In genomic region chr15:65663521-65663920, GRCh38 we compare ENCODE assay signal across 24 cellular contexts. TPM values are rescaled to one million over a fixed set of nuclear protein-coding genes. Genes with fewer than 3 reads are reported as not detected.
DNase-seq lines count a peak whose midpoint lies in the region; ATAC-seq, FAIRE-seq and TF ChIP-seq lines count a peak whose summit lies in the region.
"Had no signal": no experiment of that assay in that cellular context is flagged by ENCODE, and none has a peak within 500 bp of the region (broad histone marks: within the 10 kb centered on the region; RNA-seq: fewer than 3 reads in every experiment).

No MANE protein-coding gene starts in this region.

- TF ChIP-seq EP300 in GM12878 (IDR thresholded peaks at IDR 0.05; ENCODE audit: borderline replicate concordance in 1 of 2, control insufficient read depth in 1 of 2, low read depth in 2 of 2, low read length in 2 of 2), result no peak

- TF ChIP-seq CTCF in BE2C (IDR thresholded peaks at IDR 0.05; ENCODE audit: low read depth, low read length) (no peak), GM12878 (IDR thresholded peaks at IDR 0.05 in 2 of 3, conservative IDR thresholded peaks at IDR 0.05 in 1 of 3; ENCODE audit: control insufficient read depth in 2 of 3, extremely low read depth in 1 of 3, insufficient read depth in 1 of 3, low read depth in 3 of 3, low read length in 3 of 3) (no peak), foreskin keratinocyte (conservative IDR thresholded peaks at IDR 0.05) (no peak), lower lobe of right lung (IDR thresholded peaks at IDR 0.05) (no peak), heart right ventricle (IDR thresholded peaks at IDR 0.05) (no peak)

- POLR2A ChIA-PET in GM12878 (lab: Charles Lee), result no interaction called here

- H3K36me3 ChIP-seq in BE2C (peaks cover 12% of the 10 kb centered on the region), GM12878 (ENCODE audit: control insufficient read depth in 2 of 2, insufficient read depth in 2 of 2, low read length in 1 of 2) (peaks cover 5 to 16% of the 10 kb centered on the region in 2 experiments), lower lobe of right lung (peaks cover 100% of the 10 kb centered on the region), heart right ventricle (peaks cover 0 to 100% (median 35%) of the 10 kb centered on the region in 9 donors)

- RAD21 ChIA-PET in GM12878 (lab: Charles Lee; ENCODE audit: unreplicated experiment), result interaction anchor here (0.9 to 1.2 kb wide), 3 partner anchors 21 to 173 kb away, joined by 3 to 4 read pairs (median 4); no protein-coding TSS in a partner anchor

- no peaks in the 10 kb centered on the region for H4K20me1 ChIP-seq in GM12878 (ENCODE audit: control insufficient read depth, insufficient read depth)

- no peak overlapping the region for H3K9ac ChIP-seq in GM12878 (ENCODE audit: control insufficient read depth, insufficient read depth, low read length)

- no peak overlapping the region for H2AFZ ChIP-seq in GM12878 (ENCODE audit: control insufficient read depth, low read depth, low read length)

- no peaks in the 10 kb centered on the region for H3K9me3 ChIP-seq in BE2C
- H3K9me3 ChIP-seq in GM12878 (replicated peaks; ENCODE audit: control insufficient read depth, insufficient read depth, low read length), result no peaks in the 10 kb centered on the region
- H3K9me3 ChIP-seq in lower lobe of right lung, result no peaks in the 10 kb centered on the region
- no peaks in the 10 kb centered on the region for H3K9me3 ChIP-seq in heart right ventricle
- H3K9me3 ChIP-seq: heart left ventricle, pancreas had no signal

- FAIRE-seq in GM12878 (lab: Jason Lieb, UNC), result no peak
- FAIRE-seq: pancreas had no signal

- intact Hi-C loops in GM12878 (cut with micrococcal nuclease; ENCODE audit: unreplicated experiment), result no loop called here
- intact Hi-C loops in lower lobe of right lung (cut with DNase I), result no loop called here
- intact Hi-C loops in heart right ventricle (cut with DNase I), result no loop called here

- no peaks in the 10 kb centered on the region for H3K27me3 ChIP-seq in BE2C
- no peaks in the 10 kb centered on the region for H3K27me3 ChIP-seq in GM12878 (replicated peaks in 1 of 2; ENCODE audit: control insufficient read depth in 2 of 2, insufficient read depth in 2 of 2, low read length in 1 of 2)
- no peaks in the 10 kb centered on the region for H3K27me3 ChIP-seq in foreskin keratinocyte
- H3K27me3 ChIP-seq in lower lobe of right lung (ENCODE audit: low read depth), result no peaks in the 10 kb centered on the region
- H3K27me3 ChIP-seq in heart right ventricle, result no peaks in the 10 kb centered on the region
- H3K27me3 ChIP-seq: heart left ventricle, pancreas had no signal

- TF ChIP-seq RAD21 in GM12878 (IDR thresholded peaks at IDR 0.05; ENCODE audit: insufficient read depth, low read depth, low read length), result no peak

- H3K4me3 ChIP-seq in BE2C (ENCODE audit: low read depth, low read length) (no peak overlapping the region), GM12878 (no peak overlapping the region), lower lobe of right lung (no peak overlapping the region), heart right ventricle (no peak overlapping the region)
- H3K4me3 ChIP-seq: coronary artery, heart left ventricle, lung, pancreas had no signal

- DNase-seq in BE2C (peak; percentile 23), GM12878 (ENCODE audit: low read depth, low spot score) (peak; percentile 26), foreskin keratinocyte (no peak), lower lobe of right lung (no peak), A172 (ENCODE audit: low spot score) (no peak), heart right ventricle (no peak)
- DNase-seq: activated CD4-positive, alpha-beta T cell treated with anti-CD3 and anti-CD28 coated beads, Interleukin-2, amount 50 U/mL, for 48 hours; activated naive CD8-positive, alpha-beta T cell treated with anti-CD3 and anti-CD28 coated beads for 36 hours; aorta; HCEC 1CT; heart left ventricle; IMR-90; NCI-H1092 treated with DMSO at 0.1 percent for 48 hours; NCI-H187 treated with DMSO at 0.1 percent for 48 hours; NCI-H526; pancreas; SHP77; stimulated activated CD4-positive, alpha-beta T cell treated with anti-CD3 and anti-CD28 coated beads, Interleukin-2, amount 100 ng/mL, for 24 hours had no signal

- in situ Hi-C loops in GM12878 (cut with MboI), result no loop called here

- SMC1A ChIA-PET in GM12878 (lab: Charles Lee; ENCODE audit: uncharacterized antibody, unreplicated experiment), result interaction anchor here (0.6 to 3.3 kb wide), 7 partner anchors 9 to 661 kb away, joined by 3 to 15 read pairs (median 4); no protein-coding TSS in a partner anchor

- H3K4me2 ChIP-seq in GM12878 (ENCODE audit: control insufficient read depth, insufficient read depth), result no peak overlapping the region

- H3K4me1 ChIP-seq in BE2C (no peaks in the 10 kb centered on the region), GM12878 (ENCODE audit: control insufficient read depth, insufficient read depth, low read length) (peaks cover 7% of the 10 kb centered on the region; the same call in 1 of the 2 replicates), foreskin keratinocyte (no peaks in the 10 kb centered on the region), lower lobe of right lung (no peaks in the 10 kb centered on the region), heart right ventricle (no peaks in the 10 kb centered on the region)
- H3K4me1 ChIP-seq: heart left ventricle, pancreas had no signal

- BruUV-seq in GM12878 (replicated peaks; lab: Mats Ljungman, UMichigan), result no TSS peak

- ATAC-seq in GM18498 (IDR thresholded peaks at IDR 0.05; ENCODE audit: unreplicated experiment), result peak; percentile 73
- ATAC-seq in HG03432 (IDR thresholded peaks at IDR 0.05; ENCODE audit: unreplicated experiment), result peak; percentile 54
- ATAC-seq in GM12878, result peak; percentile 71
- no peak for ATAC-seq in foreskin keratinocyte
- no peak for ATAC-seq in lower lobe of right lung
- ATAC-seq in heart right ventricle, result no peak
- ATAC-seq: heart left ventricle, Panc1, pancreas had no signal

- 52% methylated on average over 3 of the region's 3 CpGs for WGBS in GM12878 (ENCODE audit: insufficient coverage, insufficient replicate concordance, low lambda C conversion rate, missing lambda C conversion rate)
- WGBS in heart right ventricle, 2 donors, result 95 to 96% methylated on average over 3 of the region's 3 CpGs

- no peaks in the 10 kb centered on the region for H3K79me2 ChIP-seq in GM12878 (ENCODE audit: control insufficient read depth, insufficient read depth, low read length)

- TF ChIP-seq POLR2A in GM12878 (IDR thresholded peaks at IDR 0.05; ENCODE audit: low read depth, low read length), result no peak

- CTCF ChIA-PET in GM12878 (lab: Yijun Ruan, JAX), result interaction anchor here (0.8 to 1.6 kb wide), 4 partner anchors 11 to 174 kb away, joined by 3 to 6 read pairs (median 4); no protein-coding TSS in a partner anchor

- H3K27ac ChIP-seq in GM12878 (ENCODE audit: control insufficient read depth, insufficient read depth), result no peak overlapping the region
- no peak overlapping the region for H3K27ac ChIP-seq in foreskin keratinocyte
- H3K27ac ChIP-seq in lower lobe of right lung, result no peak overlapping the region
- H3K27ac ChIP-seq in heart right ventricle, result no peak overlapping the region
- H3K27ac ChIP-seq: C4-2B, coronary artery, heart left ventricle, pancreas had no signal

RNA-seq across cellular contexts. Expression of gene SLC24A1, which starts 41.8 kb away (rescaled TPM):
- polyA plus RNA-seq in BE2C (2012; ENCODE audit: insufficient read depth, insufficient read length, low read depth), result 3.8 TPM
- total RNA-seq in GM12878 (2013; cell fraction: nucleolus; rRNA removed), result 19.8 and 23.8 TPM in 2 replicates
- total RNA-seq in GM12878 (2014; rRNA removed), result 2.9 and 3.3 TPM in 2 replicates
- 2.8 and 3.3 TPM in 2 replicates for total RNA-seq in GM12878 (2014; rRNA removed; fragmentation: Illumina TruSeq; extraction: Trizol)
- total RNA-seq in GM12878 (2021), result 4.5 and 5.8 TPM in 2 replicates
- 4.9 TPM for polyA plus RNA-seq in GM12878 (2011; ENCODE audit: low read depth)
- polyA plus RNA-seq in GM12878 (2011; rRNA removed), result 3.9 and 4.4 TPM in 2 replicates
- polyA plus RNA-seq in GM12878 (2011; cell fraction: cytosol; rRNA removed), result 3.2 and 4.5 TPM in 2 replicates
- 3.9 and 5.7 TPM in 2 replicates for polyA plus RNA-seq in GM12878 (2011; cell fraction: nucleus; rRNA removed)
- 7.3 and 7.7 TPM in 2 replicates for polyA plus RNA-seq in GM12878 (2012)
- polyA plus RNA-seq in GM12878 (2014; fragmentation: Illumina TruSeq; extraction: Trizol), result 4.3 and 4.9 TPM in 2 replicates
- polyA plus RNA-seq in GM12878 (2014; fragmentation: Nextera tagmentation; extraction: Ambion mirVana), result 1 to 10 TPM; 1.4 to 2.3 TPM
- 2.8 and 4.7 TPM in 2 replicates for polyA plus RNA-seq in GM12878 (2014; rRNA removed)
- 1 to 10 TPM; 1.7 to 3.2 TPM for polyA plus RNA-seq in GM12878 (2016; fragmentation: Nextera tagmentation; extraction: Ambion mirVana)
- 5.7 and 6.4 TPM in 2 replicates for polyA minus RNA-seq in GM12878 (2011; rRNA and poly(A)+ RNA removed)
- polyA minus RNA-seq in GM12878 (2011; cell fraction: cytosol; rRNA and poly(A)+ RNA removed), result 1.5 and 1.8 TPM in 2 replicates
- polyA minus RNA-seq in GM12878 (2011; cell fraction: nucleus; rRNA and poly(A)+ RNA removed), result 5.2 and 8.6 TPM in 2 replicates
- 6.5 and 7.5 TPM in 2 replicates for total RNA-seq in foreskin keratinocyte
- polyA plus RNA-seq in foreskin keratinocyte, result 2.5 and 2.6 TPM in 2 replicates
- 11.4 TPM for total RNA-seq in lower lobe of right lung
- total RNA-seq in A172 (2014; rRNA removed; shearing (Covaris generic)), result 4.2 and 7.2 TPM in 2 replicates
- 1 to 10 TPM; 1.3 to 5.3 (median 2.2) TPM for total RNA-seq in heart right ventricle
- polyA plus RNA-seq in heart right ventricle, result 1 to 10 TPM; 1.2 to 1.5 TPM

RNA-seq across cellular contexts. Expression of gene INTS14, which starts 52.6 kb away (rescaled TPM):
- polyA plus RNA-seq in BE2C (2012; ENCODE audit: insufficient read depth, insufficient read length, low read depth), result 49.4 TPM
- total RNA-seq in GM12878 (2013; cell fraction: nucleolus; rRNA removed), result 108 and 123 TPM in 2 replicates
- 36.8 and 39.3 TPM in 2 replicates for total RNA-seq in GM12878 (2014; rRNA removed)
- 39.4 and 40.4 TPM in 2 replicates for total RNA-seq in GM12878 (2014; rRNA removed; fragmentation: Illumina TruSeq; extraction: Trizol)
- total RNA-seq in GM12878 (2021), result 40.7 and 42.0 TPM in 2 replicates
- polyA plus RNA-seq in GM12878 (2011; ENCODE audit: low read depth), result 26.2 TPM
- polyA plus RNA-seq in GM12878 (2011; rRNA removed), result 76.9 and 93.4 TPM in 2 replicates
- 55.4 and 58.2 TPM in 2 replicates for polyA plus RNA-seq in GM12878 (2011; cell fraction: cytosol; rRNA removed)
- polyA plus RNA-seq in GM12878 (2011; cell fraction: nucleus; rRNA removed), result 48.6 and 54.8 TPM in 2 replicates
- 24.6 and 28.8 TPM in 2 replicates for polyA plus RNA-seq in GM12878 (2012)
- polyA plus RNA-seq in GM12878 (2014; fragmentation: Illumina TruSeq; extraction: Trizol), result 53.7 and 68.1 TPM in 2 replicates
- polyA plus RNA-seq in GM12878 (2014; fragmentation: Nextera tagmentation; extraction: Ambion mirVana), result 10 to 100 TPM; 39.4 to 41.9 TPM
- 47.5 and 53.4 TPM in 2 replicates for polyA plus RNA-seq in GM12878 (2014; rRNA removed)
- polyA plus RNA-seq in GM12878 (2016; fragmentation: Nextera tagmentation; extraction: Ambion mirVana), result 10 to 100 TPM; 69.3 to 74.4 TPM
- polyA minus RNA-seq in GM12878 (2011; rRNA and poly(A)+ RNA removed), result 57.6 and 79.1 TPM in 2 replicates
- polyA minus RNA-seq in GM12878 (2011; cell fraction: cytosol; rRNA and poly(A)+ RNA removed), result 19.1 and 27.4 TPM in 2 replicates
- polyA minus RNA-seq in GM12878 (2011; cell fraction: nucleus; rRNA and poly(A)+ RNA removed), result 35.9 and 74.2 TPM in 2 replicates
- 35.8 and 40.5 TPM in 2 replicates for total RNA-seq in foreskin keratinocyte
- 21.9 and 27.2 TPM in 2 replicates for polyA plus RNA-seq in foreskin keratinocyte
- total RNA-seq in lower lobe of right lung, result 27.1 TPM
- 41.0 and 46.7 TPM in 2 replicates for total RNA-seq in A172 (2014; rRNA removed; shearing (Covaris generic))
- 10 to 100 TPM; 11.1 to 18.4 (median 14.7) TPM for total RNA-seq in heart right ventricle
- 10 to 100 TPM in 1 of 2 donors, 1 to 10 TPM in 1; 9.1 to 12.1 TPM for polyA plus RNA-seq in heart right ventricle

Comparison
In these comparisons a context has a peak if more than half of its experiments do, and no peak if none do; other contexts are left out.
1. DNase-seq: peak in BE2C (single experiment) and GM12878 (single experiment); none in foreskin keratinocyte (0 of 2), lower lobe of right lung (single experiment), A172 (single experiment) and heart right ventricle (0 of 2).
2. ATAC-seq: peak in GM18498 (single experiment), HG03432 (single experiment) and GM12878 (single experiment); none in foreskin keratinocyte (single experiment), lower lobe of right lung (0 of 2) and heart right ventricle (0 of 8).